In genomic region chr11:133946018-133946417, GRCh38 we compare ENCODE assay signal across 11 cellular contexts. TPM values are rescaled to one million over a fixed set of nuclear protein-coding genes. Genes with fewer than 3 reads are reported as not detected.
A peak's percentile ranks its signal among the peaks of the same experiment; 100 is the strongest.
DNase-seq lines count a peak whose midpoint lies in the region; ATAC-seq and TF ChIP-seq lines count a peak whose summit lies in the region.
"Had no signal": no experiment of that assay in that cellular context is flagged by ENCODE, and none has a peak within 500 bp of the region (broad histone marks: within the 10 kb centered on the region; RNA-seq: fewer than 3 reads in every experiment).

No MANE protein-coding gene starts in this region.

- H3K4me1 Mint-ChIP-seq in activated CD4-positive, alpha-beta memory T cell treated with anti-CD3 and anti-CD28 coated beads for 36 hours (ENCODE audit: low read depth), result peaks cover 69% of the 10 kb centered on the region

- H3K9me3 ChIP-seq in heart left ventricle, result no peaks in the 10 kb centered on the region
- no peaks in the 10 kb centered on the region for H3K9me3 ChIP-seq in gastroesophageal sphincter
- H3K9me3 ChIP-seq in transverse colon, result no peaks in the 10 kb centered on the region

- no peaks in the 10 kb centered on the region for H3K9me3 Mint-ChIP-seq in activated CD4-positive, alpha-beta memory T cell treated with anti-CD3 and anti-CD28 coated beads for 36 hours

- TF ChIP-seq EP300 in gastroesophageal sphincter (IDR thresholded peaks at IDR 0.05) (no peak), transverse colon (IDR thresholded peaks at IDR 0.05; ENCODE audit: low read depth) (no peak)

- POLR2A ChIA-PET in activated CD4-positive, alpha-beta memory T cell treated with anti-CD3 and anti-CD28 coated beads for 36 hours (lab: Charles Lee), result interaction anchor here (1.4 to 3.5 kb wide), 3 partner anchors 11 to 278 kb away, joined by 4 to 16 read pairs (median 14); partner anchors contain the start of genes IGSF9B, NCAPD3 and VPS26B

- H3K27me3 Mint-ChIP-seq in activated CD4-positive, alpha-beta memory T cell treated with anti-CD3 and anti-CD28 coated beads for 36 hours, result no peaks in the 10 kb centered on the region

- H3K36me3 Mint-ChIP-seq in activated CD4-positive, alpha-beta memory T cell treated with anti-CD3 and anti-CD28 coated beads for 36 hours, result peaks cover 21% of the 10 kb centered on the region
- H3K36me3 Mint-ChIP-seq: naive B cell had no signal

- H3K27ac ChIP-seq in heart left ventricle, result peak overlapping the region; percentile 2 to 98 (median 75)
- peak overlapping the region in 3 of 4 donors; percentile 92 to 97 (median 97) for H3K27ac ChIP-seq in gastroesophageal sphincter
- peak overlapping the region in 3 of 4 donors; percentile 13 to 46 (median 29) for H3K27ac ChIP-seq in transverse colon
- H3K27ac ChIP-seq: SK-N-MC had no signal

- in situ Hi-C loops in transverse colon (cut with MboI; ENCODE audit: low pct_ligation_motif_present in 1 of 4, low pct_unique_long_range_greater_than_20kb in 1 of 4, low sequenced_read_pairs in 3 of 4), result loop anchor here in 3 of 4 donors (25.0 kb wide), 1 partner anchor 191 kb away; no protein-coding TSS in a partner anchor

- no peak for TF ChIP-seq POLR2A in heart left ventricle (IDR thresholded peaks at IDR 0.05)
- TF ChIP-seq POLR2A in gastroesophageal sphincter (IDR thresholded peaks at IDR 0.05), result no peak
- no peak for TF ChIP-seq POLR2A in transverse colon (IDR thresholded peaks at IDR 0.05)

- ATAC-seq in heart left ventricle, result no peak
- no peak for ATAC-seq in Right ventricle myocardium superior (ENCODE audit: poor library complexity)
- no peak for ATAC-seq in gastroesophageal sphincter
- ATAC-seq in HG03342 (IDR thresholded peaks at IDR 0.05; ENCODE audit: unreplicated experiment), result no peak

- H3K36me3 ChIP-seq in heart left ventricle, result peaks cover 0 to 24% (median 6%) of the 10 kb centered on the region in 9 donors
- peaks cover 0 to 26% of the 10 kb centered on the region in 2 donors for H3K36me3 ChIP-seq in gastroesophageal sphincter
- H3K36me3 ChIP-seq in transverse colon, result no peaks in the 10 kb centered on the region

- DNase-seq in heart left ventricle (no peak), Right ventricle myocardium superior (no peak), transverse colon (no peak), OCI-M1 (lab: John Stamatoyannopoulos, UW) (no peak), HPDE6-E6E7 (ENCODE audit: extremely low spot score) (no peak)
- DNase-seq in activated CD4-positive, alpha-beta memory T cell treated with anti-CD3 and anti-CD28 coated beads for 36 hours, result no peak
- DNase-seq: naive B cell, NCI-H1048 had no signal

- H3K27me3 ChIP-seq in heart left ventricle, result no peaks in the 10 kb centered on the region
- H3K27me3 ChIP-seq in gastroesophageal sphincter, result no peaks in the 10 kb centered on the region
- no peaks in the 10 kb centered on the region for H3K27me3 ChIP-seq in transverse colon

- CTCF ChIA-PET in activated CD4-positive, alpha-beta memory T cell treated with anti-CD3 and anti-CD28 coated beads for 36 hours (lab: Charles Lee), result interaction anchor here (1.3 to 6.8 kb wide), 3 partner anchors 18 to 22 kb away, joined by 3 to 70 read pairs (median 4); no protein-coding TSS in a partner anchor

- H3K4me3 ChIP-seq in heart left ventricle, result peak overlapping the region in 7 of 12 donors; percentile 11 to 42 (median 22)
- H3K4me3 ChIP-seq in gastroesophageal sphincter, result peak overlapping the region in 1 of 2 donors; percentile 19
- H3K4me3 ChIP-seq in transverse colon, result no peak overlapping the region
- H3K4me3 ChIP-seq: SK-N-MC had no signal

- TF ChIP-seq CTCF in heart left ventricle (IDR thresholded peaks at IDR 0.05), result no peak
- no peak for TF ChIP-seq CTCF in gastroesophageal sphincter (IDR thresholded peaks at IDR 0.05)
- TF ChIP-seq CTCF in transverse colon (IDR thresholded peaks at IDR 0.05), result no peak

- H3K27ac Mint-ChIP-seq in activated CD4-positive, alpha-beta memory T cell treated with anti-CD3 and anti-CD28 coated beads for 36 hours, result peak overlapping the region; percentile 88
- H3K27ac Mint-ChIP-seq: naive B cell had no signal

- intact Hi-C loops in heart left ventricle (cut with DNase I), result loop anchor here in 2 of 10 donors (5.0 kb wide), 2 partner anchors 91 to 101 kb away; no protein-coding TSS in a partner anchor
- intact Hi-C loops in Right ventricle myocardium superior (cut with DNase I), result no loop called here
- intact Hi-C loops in activated CD4-positive, alpha-beta memory T cell treated with anti-CD3 and anti-CD28 coated beads for 36 hours (cut with micrococcal nuclease), result loop anchor here (5.0 kb wide), 3 partner anchors 106 to 386 kb away; partner anchors contain the start of genes ACAD8, GLB1L2 and THYN1
- intact Hi-C loops in transverse colon (cut with DNase I; ENCODE audit: low total_unique reads), result loop anchor here (5.0 kb wide), 1 partner anchor 101 kb away; no protein-coding TSS in a partner anchor

- H3K4me1 ChIP-seq in heart left ventricle, result peaks cover 14 to 72% (median 59%) of the 10 kb centered on the region in 12 donors
- peaks cover 4 to 96% (median 60%) of the 10 kb centered on the region in 3 donors for H3K4me1 ChIP-seq in gastroesophageal sphincter
- peaks cover 6 to 35% (median 20%) of the 10 kb centered on the region in 4 donors for H3K4me1 ChIP-seq in transverse colon

- 56 to 66% (median 59%) methylated on average over 15 to 21 of the region's 21 CpGs for WGBS in heart left ventricle, 4 donors
- WGBS in gastroesophageal sphincter (ENCODE audit: low coverage in 1 of 2), 2 donors, result 62 to 82% methylated on average over 6 to 9 of the region's 21 CpGs
- 84% methylated on average over 20 of the region's 21 CpGs; no CpG with 5 or more reads in 1 of the 2 donors for WGBS in transverse colon (ENCODE audit: low coverage in 1 of 2), 2 donors

- H3K4me3 Mint-ChIP-seq in activated CD4-positive, alpha-beta memory T cell treated with anti-CD3 and anti-CD28 coated beads for 36 hours, result peak overlapping the region; percentile 61
- H3K4me3 Mint-ChIP-seq: naive B cell had no signal

RNA-seq across cellular contexts. Expression of gene IGSF9B, which starts 10.8 kb away (rescaled TPM):
- total RNA-seq in heart left ventricle, result 10 to 100 TPM; 14.6 to 78.5 (median 43.7) TPM
- polyA plus RNA-seq in heart left ventricle, result 10 to 100 TPM; 30.3 to 38.3 TPM
- 38.9 TPM for total RNA-seq in Right ventricle myocardium superior
- 10 to 100 TPM; 24.6 to 30.3 TPM for total RNA-seq in activated CD4-positive, alpha-beta memory T cell treated with anti-CD3 and anti-CD28 coated beads for 36 hours
- 100 to 1,000 TPM in 1 of 4 donors, 10 to 100 TPM in 3; 24.1 to 120 (median 43.3) TPM for total RNA-seq in gastroesophageal sphincter
- 10 to 100 TPM in 1 of 4 donors, 1 to 10 TPM in 3; 2.6 to 15.3 (median 4.9) TPM for total RNA-seq in transverse colon

Comparison
In these comparisons a context has a peak if more than half of its experiments do, and no peak if none do; other contexts are left out.
1. H3K27ac ChIP-seq: peak in every context shown above with its lines; median percentile 97 in gastroesophageal sphincter; 75 in heart left ventricle; 29 in transverse colon.
2. H3K4me3 ChIP-seq: peak in heart left ventricle (7 of 12); none in transverse colon (0 of 4).